ENCODE assay signal across 14 cellular contexts in genomic region chr12:124783087-124783486, GRCh38.
A peak's percentile ranks its signal among the peaks of the same experiment; 100 is the strongest.
DNase-seq lines count a peak whose midpoint lies in the region; ATAC-seq and TF ChIP-seq lines count a peak whose summit lies in the region.
"Had no signal": no experiment of that assay in that cellular context is flagged by ENCODE, and none has a peak within 500 bp of the region (broad histone marks: within the 10 kb centered on the region; RNA-seq: fewer than 3 reads in every experiment).

No MANE protein-coding gene starts in this region.

- H3K27me3 Mint-ChIP-seq in activated B cell treated with CpG ODN at 0.5 μM for 24 hours (no peaks in the 10 kb centered on the region), nephron progenitor cell (ENCODE audit: low read depth, poor library complexity) (no peaks in the 10 kb centered on the region)
- no peaks in the 10 kb centered on the region for H3K27me3 Mint-ChIP-seq in activated T-helper 2 cell treated with anti-CD3 and anti-CD28 coated beads, Interferon-gamma antibody, Interleukin-2, Interleukin-4, amounts not matched to agents 10 μg/mL and 5 μg/mL and 100 μg/mL, durations not matched to agents 14 hours and 24 hours and 36 hours (ENCODE audit: low read depth)
- H3K27me3 Mint-ChIP-seq: CD8-positive, alpha-beta memory T cell; IgD-negative memory B cell had no signal

- POLR2A ChIA-PET in activated B cell treated with CpG ODN at 0.5 μM for 24 hours (lab: Charles Lee) = interaction anchor here (0.7 to 1.0 kb wide), 2 partner anchors 11 to 110 kb away, joined by 3 to 5 read pairs; no protein-coding TSS in a partner anchor

- H3K79me2 ChIP-seq in OCI-LY3 (ENCODE audit: low read length) = no peaks in the 10 kb centered on the region; the same call in 1 of the 2 replicates

- no peaks in the 10 kb centered on the region for H3K9me3 Mint-ChIP-seq in activated B cell treated with CpG ODN at 0.5 μM for 24 hours
- H3K9me3 Mint-ChIP-seq in nephron progenitor cell = no peaks in the 10 kb centered on the region
- no peaks in the 10 kb centered on the region for H3K9me3 Mint-ChIP-seq in activated T-helper 2 cell treated with anti-CD3 and anti-CD28 coated beads, Interferon-gamma antibody, Interleukin-2, Interleukin-4, amounts not matched to agents 10 μg/mL and 5 μg/mL and 100 μg/mL, durations not matched to agents 14 hours and 24 hours and 36 hours
- H3K9me3 Mint-ChIP-seq: CD8-positive, alpha-beta memory T cell; IgD-negative memory B cell had no signal

- H3K27ac Mint-ChIP-seq in activated B cell treated with CpG ODN at 0.5 μM for 24 hours (peak overlapping the region; percentile 41), nephron progenitor cell (peak overlapping the region; percentile 85)
- H3K27ac Mint-ChIP-seq in activated T-helper 2 cell treated with anti-CD3 and anti-CD28 coated beads, Interferon-gamma antibody, Interleukin-2, Interleukin-4, amounts not matched to agents 10 μg/mL and 5 μg/mL and 100 μg/mL, durations not matched to agents 14 hours and 24 hours and 36 hours = no peak overlapping the region
- H3K27ac Mint-ChIP-seq: IgD-negative memory B cell had no signal

- no peak overlapping the region for H3K4me3 ChIP-seq in BLaER1
- no peak overlapping the region for H3K4me3 ChIP-seq in OCI-LY3 (ENCODE audit: low read length)
- H3K4me3 ChIP-seq in MG63 = no peak overlapping the region
- H3K4me3 ChIP-seq: A549 had no signal

- H3K27me3 ChIP-seq in BLaER1 (no peaks in the 10 kb centered on the region), OCI-LY3 (ENCODE audit: low read depth, low read length) (no peaks in the 10 kb centered on the region), MG63 (no peaks in the 10 kb centered on the region)

- peaks cover 24% of the 10 kb centered on the region for H3K4me1 Mint-ChIP-seq in activated B cell treated with CpG ODN at 0.5 μM for 24 hours
- peaks cover 15% of the 10 kb centered on the region for H3K4me1 Mint-ChIP-seq in nephron progenitor cell
- peaks cover 2% of the 10 kb centered on the region for H3K4me1 Mint-ChIP-seq in activated T-helper 2 cell treated with anti-CD3 and anti-CD28 coated beads, Interferon-gamma antibody, Interleukin-2, Interleukin-4, amounts not matched to agents 10 μg/mL and 5 μg/mL and 100 μg/mL, durations not matched to agents 14 hours and 24 hours and 36 hours (ENCODE audit: low read depth)
- H3K4me1 Mint-ChIP-seq: CD8-positive, alpha-beta memory T cell had no signal

- no peak overlapping the region for H2AFZ ChIP-seq in OCI-LY3 (ENCODE audit: low read depth, low read length)

- H3K36me3 ChIP-seq in BLaER1 (peaks cover 97% of the 10 kb centered on the region), OCI-LY3 (replicated peaks; ENCODE audit: low read depth, low read length) (peaks cover 30% of the 10 kb centered on the region), MG63 (peaks cover 9% of the 10 kb centered on the region)

- no peak overlapping the region for H3K4me3 Mint-ChIP-seq in activated B cell treated with CpG ODN at 0.5 μM for 24 hours
- H3K4me3 Mint-ChIP-seq in nephron progenitor cell = no peak overlapping the region
- no peak overlapping the region for H3K4me3 Mint-ChIP-seq in activated T-helper 2 cell treated with anti-CD3 and anti-CD28 coated beads, Interferon-gamma antibody, Interleukin-2, Interleukin-4, amounts not matched to agents 10 μg/mL and 5 μg/mL and 100 μg/mL, durations not matched to agents 14 hours and 24 hours and 36 hours (ENCODE audit: low read depth)
- H3K4me3 Mint-ChIP-seq: CD8-positive, alpha-beta memory T cell had no signal

- H3K9me3 ChIP-seq in BLaER1 (no peaks in the 10 kb centered on the region), OCI-LY3 (ENCODE audit: insufficient read depth, low read length) (no peaks in the 10 kb centered on the region), MG63 (no peaks in the 10 kb centered on the region)
- H3K9me3 ChIP-seq: A549, Caco-2 had no signal

- no peak overlapping the region for H3K27ac ChIP-seq in BLaER1
- peak overlapping the region; percentile 80 for H3K27ac ChIP-seq in OCI-LY3 (ENCODE audit: low read length)
- H3K27ac ChIP-seq: A549 had no signal

- DNase-seq in activated B cell treated with CpG ODN at 0.5 μM for 24 hours (no peak), nephron progenitor cell (no peak), NCI-H1092 treated with DMSO at 0.1 percent for 48 hours (lab: John Stamatoyannopoulos, UW) (no peak), MG63 (no peak)
- no peak for DNase-seq in activated T-helper 2 cell treated with anti-CD3 and anti-CD28 coated beads, Interferon-gamma antibody, Interleukin-2, Interleukin-4, amounts not matched to agents 10 μg/mL and 5 μg/mL and 100 μg/mL, durations not matched to agents 14 hours and 24 hours and 36 hours (ENCODE audit: low spot score)
- DNase-seq: Caco-2; CD8-positive, alpha-beta memory T cell; DMS53; GF-D8 had no signal

- H3K4me2 ChIP-seq in BLaER1 (peak overlapping the region; percentile 36), OCI-LY3 (ENCODE audit: low read length) (peak overlapping the region; percentile 34)
- H3K4me2 ChIP-seq: A549 had no signal

- H4K20me1 ChIP-seq in BLaER1 (peaks cover 29% of the 10 kb centered on the region), OCI-LY3 (ENCODE audit: insufficient read depth, low read length) (no peaks in the 10 kb centered on the region)

- intact Hi-C loops in activated B cell treated with CpG ODN at 0.5 μM for 24 hours (cut with micrococcal nuclease) = no loop called here
- intact Hi-C loops in activated T-helper 2 cell treated with anti-CD3 and anti-CD28 coated beads, Interferon-gamma antibody, Interleukin-2, Interleukin-4, amounts not matched to agents 10 μg/mL and 5 μg/mL and 100 μg/mL, durations not matched to agents 14 hours and 24 hours and 36 hours (cut with micrococcal nuclease) = no loop called here

- TF ChIP-seq CTCF in OCI-LY3 (IDR thresholded peaks at IDR 0.05; ENCODE audit: low read depth, low read length) (no peak), activated B cell treated with CpG ODN at 0.5 μM for 24 hours (IDR thresholded peaks at IDR 0.05) (no peak), nephron progenitor cell (IDR thresholded peaks at IDR 0.05) (no peak)

- H3K9ac ChIP-seq in BLaER1 (no peak overlapping the region), OCI-LY3 (ENCODE audit: low read length) (peak overlapping the region; percentile 21; the same call in 1 of the 2 replicates)

- CTCF ChIA-PET in activated B cell treated with CpG ODN at 0.5 μM for 24 hours (lab: Charles Lee) = interaction anchor here (1.1 to 1.2 kb wide), 2 partner anchors 11 to 17 kb away, joined by 3 to 4 read pairs; no protein-coding TSS in a partner anchor

- ATAC-seq in activated B cell treated with CpG ODN at 0.5 μM for 24 hours (ENCODE audit: low read depth) = no peak
- ATAC-seq: A549, HCT116 had no signal

- peaks cover 56% of the 10 kb centered on the region for H3K4me1 ChIP-seq in BLaER1
- peaks cover 75% of the 10 kb centered on the region for H3K4me1 ChIP-seq in OCI-LY3 (ENCODE audit: low read length)
- H3K4me1 ChIP-seq: Caco-2 had no signal

- peaks cover 36% of the 10 kb centered on the region for H3K36me3 Mint-ChIP-seq in activated B cell treated with CpG ODN at 0.5 μM for 24 hours (ENCODE audit: low read depth)
- H3K36me3 Mint-ChIP-seq in nephron progenitor cell (ENCODE audit: low read depth) = peaks cover 4% of the 10 kb centered on the region
- peaks cover 3% of the 10 kb centered on the region for H3K36me3 Mint-ChIP-seq in activated T-helper 2 cell treated with anti-CD3 and anti-CD28 coated beads, Interferon-gamma antibody, Interleukin-2, Interleukin-4, amounts not matched to agents 10 μg/mL and 5 μg/mL and 100 μg/mL, durations not matched to agents 14 hours and 24 hours and 36 hours (ENCODE audit: low read depth)
